In the genomic region with DNA sequence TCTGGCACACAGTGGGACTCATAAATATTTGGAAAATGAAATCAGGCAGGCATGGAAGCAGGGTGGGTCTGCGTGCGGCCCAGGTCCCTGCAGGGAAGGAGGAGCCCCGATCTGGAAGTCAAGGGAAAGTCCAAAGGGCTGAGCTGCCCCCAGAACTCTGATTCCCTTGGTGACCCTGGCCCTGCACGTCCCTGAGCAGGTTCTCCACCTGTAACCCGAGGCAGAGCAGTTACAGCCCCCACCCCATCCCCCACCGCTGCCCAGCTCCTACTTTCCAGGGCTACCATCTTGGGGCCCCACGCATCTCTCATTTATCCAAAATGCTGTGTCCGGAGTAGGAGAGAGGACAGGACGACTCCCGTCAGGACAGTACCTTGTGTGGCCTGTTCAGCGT, we compare ENCODE assay signal across 9 cellular contexts. TPM values are rescaled to one million over a fixed set of nuclear protein-coding genes. Genes with fewer than 3 reads are reported as not detected.
DNase-seq lines count a peak whose midpoint lies in the region; ATAC-seq and TF ChIP-seq lines count a peak whose summit lies in the region.
"Had no signal": no experiment of that assay in that cellular context is flagged by ENCODE, and none has a peak within 500 bp of the region (broad histone marks: within the 10 kb centered on the region; RNA-seq: fewer than 3 reads in every experiment).

No MANE protein-coding gene starts in this region.

- H3K9me3 ChIP-seq in body of pancreas (no peaks in the 10 kb centered on the region), tibial artery (no peaks in the 10 kb centered on the region), MG63 (no peaks in the 10 kb centered on the region)

- H4K8ac ChIP-seq in mesendoderm (ENCODE audit: low read depth, low read length) = no peak overlapping the region

- H3K4me1 ChIP-seq in body of pancreas (peaks cover 87% of the 10 kb centered on the region), mesendoderm (ENCODE audit: control insufficient read depth, low read depth, low read length) (peaks cover 7% of the 10 kb centered on the region), tibial artery (peaks cover 0 to 81% (median 68%) of the 10 kb centered on the region in 4 donors)

- H3K27ac ChIP-seq in body of pancreas = peak overlapping the region; percentile 15 to 87 (median 74)
- H3K27ac ChIP-seq in mesendoderm (ENCODE audit: low read depth, low read length) = no peak overlapping the region
- H3K27ac ChIP-seq in tibial artery = peak overlapping the region; percentile 93

- H3K27me3 ChIP-seq in body of pancreas (no peaks in the 10 kb centered on the region), mesendoderm (ENCODE audit: insufficient read depth, low read length, poor library complexity) (no peaks in the 10 kb centered on the region), tibial artery (no peaks in the 10 kb centered on the region), MG63 (no peaks in the 10 kb centered on the region)

- no peaks in the 10 kb centered on the region for H3K79me2 ChIP-seq in mesendoderm (ENCODE audit: control insufficient read depth, insufficient read depth, low read length)

- H3K4ac ChIP-seq in mesendoderm (ENCODE audit: low read depth, low read length) = no peak overlapping the region

- intact Hi-C loops in body of pancreas (cut with DNase I) = loop anchor here (10.0 kb wide), 2 partner anchors 53 to 453 kb away; a partner anchor contains a TSS
- intact Hi-C loops in tibial artery (cut with DNase I; ENCODE audit: low total_unique reads) = no loop called here

- H3K4me3 ChIP-seq in body of pancreas (no peak overlapping the region), mesendoderm (ENCODE audit: low read length) (no peak overlapping the region), tibial artery (peak overlapping the region; percentile 90 to 91), MG63 (no peak overlapping the region; the same call in 1 of the 2 replicates)

- H3K23ac ChIP-seq in mesendoderm (ENCODE audit: low read length) = no peak overlapping the region

- no peak overlapping the region for H2BK15ac ChIP-seq in mesendoderm (replicated peaks; ENCODE audit: low read depth)

- H2BK5ac ChIP-seq in mesendoderm (ENCODE audit: low read length) = no peak overlapping the region

- TF ChIP-seq POLR2A in body of pancreas (IDR thresholded peaks at IDR 0.05) = no peak

- H3K9ac ChIP-seq in mesendoderm (ENCODE audit: low read length) = peak overlapping the region; percentile 8

- 80 to 93% methylated on average over 11 of the region's 11 CpGs for WGBS in body of pancreas, 2 donors
- WGBS in mesendoderm (ENCODE audit: extremely low coverage, insufficient coverage, low lambda C conversion rate) = no CpG with 5 or more reads among the region's 11 CpGs

- no peak overlapping the region for H2AK5ac ChIP-seq in mesendoderm (ENCODE audit: low read length)

- H3K36me3 ChIP-seq in body of pancreas (replicated peaks in 1 of 2; ENCODE audit: insufficient read depth in 1 of 2, low read depth in 2 of 2) = no peaks in the 10 kb centered on the region
- no peaks in the 10 kb centered on the region for H3K36me3 ChIP-seq in mesendoderm (ENCODE audit: control insufficient read depth, insufficient read depth, low read length)
- H3K36me3 ChIP-seq in tibial artery = no peaks in the 10 kb centered on the region
- peaks cover 30% of the 10 kb centered on the region for H3K36me3 ChIP-seq in MG63

- H3K18ac ChIP-seq in mesendoderm (ENCODE audit: low read length) = no peak overlapping the region

- H3K4me1 Mint-ChIP-seq in activated T-cell treated with anti-CD3 and anti-CD28 coated beads, Interleukin-2, amount 50 U/mL, for 72 hours (ENCODE audit: low read depth) = peaks cover 80% of the 10 kb centered on the region

- H3K4me3 Mint-ChIP-seq in activated T-cell treated with anti-CD3 and anti-CD28 coated beads, Interleukin-2, amount 50 U/mL, for 72 hours = peak overlapping the region; percentile 85 to 93

- peaks cover 0 to 2% of the 10 kb centered on the region in 2 donors for H3K9me3 Mint-ChIP-seq in activated T-cell treated with anti-CD3 and anti-CD28 coated beads, Interleukin-2, amount 50 U/mL, for 72 hours

- no peak overlapping the region for H4K5ac ChIP-seq in mesendoderm (ENCODE audit: low read length)

- H2BK120ac ChIP-seq in mesendoderm (ENCODE audit: low read depth, low read length) = no peak overlapping the region

- DNase-seq in activated T-cell treated with anti-CD3 and anti-CD28 coated beads, Interleukin-2, amount 50 U/mL, for 72 hours = no peak
- DNase-seq in activated T-cell treated with anti-CD3 and anti-CD28 coated beads for 4 hours (no peak), body of pancreas (no peak), mesendoderm (no peak), tibial artery (peak in 1 of 2 donors; percentile 66), MG63 (no peak)
- DNase-seq in stimulated activated CD4-positive, alpha-beta T cell treated with anti-CD3 and anti-CD28 coated beads, Interleukin-2, amount 100 ng/mL, for 24 hours = no peak
- DNase-seq in stimulated activated CD4-positive, alpha-beta T cell treated with anti-CD3 and anti-CD28 coated beads, Interleukin-1b, Interleukin-23, amount 100 ng/mL, for 48 hours = no peak
- DNase-seq: glutamatergic neuron had no signal

- peak overlapping the region; percentile 87 for H3K27ac Mint-ChIP-seq in activated T-cell treated with anti-CD3 and anti-CD28 coated beads, Interleukin-2, amount 50 U/mL, for 72 hours

- H3K79me1 ChIP-seq in mesendoderm (ENCODE audit: low read length) = peaks cover 1% of the 10 kb centered on the region

- ATAC-seq in activated T-cell treated with anti-CD3 and anti-CD28 coated beads, Interleukin-2, amount 50 U/mL, for 72 hours (replicated peaks in 1 of 2) = no peak
- no peak for ATAC-seq in body of pancreas

- H3K36me3 Mint-ChIP-seq in activated T-cell treated with anti-CD3 and anti-CD28 coated beads, Interleukin-2, amount 50 U/mL, for 72 hours (ENCODE audit: insufficient read depth in 2 of 2) = peaks cover 12 to 23% of the 10 kb centered on the region in 2 donors

- no peak overlapping the region for H3K4me2 ChIP-seq in mesendoderm (ENCODE audit: low read length)

- H3K56ac ChIP-seq in mesendoderm (ENCODE audit: low read length) = peak overlapping the region; percentile 17

- H3K27me3 Mint-ChIP-seq in activated T-cell treated with anti-CD3 and anti-CD28 coated beads, Interleukin-2, amount 50 U/mL, for 72 hours (ENCODE audit: low read depth) = no peaks in the 10 kb centered on the region

- TF ChIP-seq CTCF in body of pancreas (IDR thresholded peaks at IDR 0.05) (no peak), tibial artery (IDR thresholded peaks at IDR 0.05) (no peak)

RNA-seq across cellular contexts. Expression of a gene that starts 2.1 kb away (rescaled TPM):
- total RNA-seq in activated T-cell treated with anti-CD3 and anti-CD28 coated beads, Interleukin-2, amount 50 U/mL, for 72 hours = 10 to 100 TPM; 21.3 to 21.5 TPM
- 10 to 100 TPM; 13.5 to 16.5 TPM for total RNA-seq in body of pancreas
- polyA plus RNA-seq in mesendoderm (2013, experiment 1 of 2) = 3.0 TPM
- 3.7 TPM for polyA plus RNA-seq in mesendoderm (2013, experiment 2 of 2)
- 22.2 and 37.5 TPM in 2 replicates for total RNA-seq in MG63 (2014; rRNA removed; shearing (Covaris generic); ENCODE audit: low replicate concordance)

RNA-seq across cellular contexts. Expression of a gene that starts 47.7 kb away (rescaled TPM):
- 10 to 100 TPM; 32.1 to 35.6 TPM for total RNA-seq in activated T-cell treated with anti-CD3 and anti-CD28 coated beads, Interleukin-2, amount 50 U/mL, for 72 hours
- total RNA-seq in body of pancreas = 10 to 100 TPM; 18.2 to 23.7 TPM
- 10.9 TPM for polyA plus RNA-seq in mesendoderm (2013, experiment 1 of 2)
- 10.9 TPM for polyA plus RNA-seq in mesendoderm (2013, experiment 2 of 2)
- total RNA-seq in MG63 (2014; rRNA removed; shearing (Covaris generic); ENCODE audit: low replicate concordance) = 35.6 and 47.0 TPM in 2 replicates

Comparison
In these comparisons a context has a peak if more than half of its experiments do, and no peak if none do; other contexts are left out.
1. H3K4me3 ChIP-seq: peak in tibial artery (2 of 2); none in body of pancreas (0 of 2), mesendoderm (single experiment) and MG63 (single experiment).